Comparison of ENCODE assay signal across 1 cellular context in genomic region chr19:51593969-51594773, GRCh38.
TF ChIP-seq lines count a peak whose summit lies in the region.

No MANE protein-coding gene starts in this region.

TF ChIP-seq in H1, 55 proteins besides CTCF, POLR2A, EP300 and RAD21:
- TF ChIP-seq TAF1 (IDR thresholded peaks at IDR 0.05; ENCODE audit: low read depth, low read length) (peak; percentile 53; the same call in 1 of the 2 replicates), TAF7 (optimal IDR thresholded peaks at IDR 0.05; ENCODE audit: borderline replicate concordance, low read depth, low read length) (no peak), RNF2 (IDR thresholded peaks at IDR 0.05; ENCODE audit: borderline replicate concordance, low read depth, low read length, missing control alignments, poor library complexity, severe bottlenecking) (no peak), ASH2L (IDR thresholded peaks at IDR 0.05; ENCODE audit: low read length) (peak; percentile 56), JUND (IDR thresholded peaks at IDR 0.05; ENCODE audit: low read length) (no peak), YY1 (IDR thresholded peaks at IDR 0.05; ENCODE audit: low read depth, low read length) (0 out of 2 replicates have a peak, but pooled peaks have one; percentile 6), KDM1A (IDR thresholded peaks at IDR 0.05; ENCODE audit: borderline replicate concordance, low read length) (no peak), RXRA (IDR thresholded peaks at IDR 0.05; ENCODE audit: insufficient read depth, low read depth, low read length) (no peak), CHD2 (IDR thresholded peaks at IDR 0.05; ENCODE audit: low read length) (peak; percentile 67; the same call in 1 of the 2 replicates), HDAC2 (IDR thresholded peaks at IDR 0.05; ENCODE audit: borderline replicate concordance in 1 of 2, low read depth in 2 of 2, low read length in 2 of 2) (peak in 1 of 2 experiments; percentile 23; a peak in 1 of 4 replicates), NRF1 (IDR thresholded peaks at IDR 0.05; ENCODE audit: low read depth, low read length) (peak; percentile 89), SIN3A (conservative IDR thresholded peaks at IDR 0.05 in 1 of 2, IDR thresholded peaks at IDR 0.05 in 1 of 2; ENCODE audit: low read depth in 1 of 2, low read length in 2 of 2) (peak; percentile 32 to 86; a peak in 2 of 4 replicates), MAX (IDR thresholded peaks at IDR 0.05) (peak; percentile 56), SIRT6 (IDR thresholded peaks at IDR 0.05; ENCODE audit: low read length) (no peak), PHF8 (conservative IDR thresholded peaks at IDR 0.05; ENCODE audit: low read depth, low read length) (peak; percentile 15; the same call in 1 of the 2 replicates), KDM4A (IDR thresholded peaks at IDR 0.05; ENCODE audit: low read depth, low read length, severe bottlenecking) (peak; percentile 75), SAP30 (IDR thresholded peaks at IDR 0.05; ENCODE audit: insufficient read depth, insufficient replicate concordance, low read length) (peak; percentile 90), SIX5 (IDR thresholded peaks at IDR 0.05; ENCODE audit: low read depth, low read length) (peak; percentile 99), JUN (IDR thresholded peaks at IDR 0.05; ENCODE audit: low read depth, low read length) (no peak), CREB1 (IDR thresholded peaks at IDR 0.05) (peak; percentile 89), HDAC6 (IDR thresholded peaks at IDR 0.05; ENCODE audit: low read depth, low read length) (no peak)
